ENCODE assay signal across 1 cellular context in the genomic region with DNA sequence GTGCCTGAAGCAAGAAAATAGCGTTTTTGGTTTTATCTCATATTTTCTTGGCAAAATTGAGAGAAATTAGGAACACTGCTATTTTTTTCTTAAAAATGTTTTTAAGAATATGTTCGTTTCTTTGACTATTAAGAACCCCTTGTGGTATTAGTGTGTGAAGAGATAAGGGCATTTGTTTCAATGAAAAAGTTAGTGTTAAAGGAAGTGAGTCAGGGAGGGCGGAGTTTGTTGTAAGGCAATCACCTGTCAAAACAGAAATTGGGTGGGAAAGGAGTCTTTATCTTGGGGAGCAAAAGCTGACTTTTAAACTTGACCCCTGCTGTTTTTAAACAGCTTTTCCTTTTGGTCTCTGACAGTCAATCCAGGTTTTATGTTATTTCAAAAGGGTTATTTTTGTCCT.
TF ChIP-seq lines count a peak whose summit lies in the region.

No MANE protein-coding gene starts in this region.

TF ChIP-seq in GM12878, 131 proteins besides CTCF, POLR2A, EP300 and RAD21:
- TF ChIP-seq, protein P1, sequence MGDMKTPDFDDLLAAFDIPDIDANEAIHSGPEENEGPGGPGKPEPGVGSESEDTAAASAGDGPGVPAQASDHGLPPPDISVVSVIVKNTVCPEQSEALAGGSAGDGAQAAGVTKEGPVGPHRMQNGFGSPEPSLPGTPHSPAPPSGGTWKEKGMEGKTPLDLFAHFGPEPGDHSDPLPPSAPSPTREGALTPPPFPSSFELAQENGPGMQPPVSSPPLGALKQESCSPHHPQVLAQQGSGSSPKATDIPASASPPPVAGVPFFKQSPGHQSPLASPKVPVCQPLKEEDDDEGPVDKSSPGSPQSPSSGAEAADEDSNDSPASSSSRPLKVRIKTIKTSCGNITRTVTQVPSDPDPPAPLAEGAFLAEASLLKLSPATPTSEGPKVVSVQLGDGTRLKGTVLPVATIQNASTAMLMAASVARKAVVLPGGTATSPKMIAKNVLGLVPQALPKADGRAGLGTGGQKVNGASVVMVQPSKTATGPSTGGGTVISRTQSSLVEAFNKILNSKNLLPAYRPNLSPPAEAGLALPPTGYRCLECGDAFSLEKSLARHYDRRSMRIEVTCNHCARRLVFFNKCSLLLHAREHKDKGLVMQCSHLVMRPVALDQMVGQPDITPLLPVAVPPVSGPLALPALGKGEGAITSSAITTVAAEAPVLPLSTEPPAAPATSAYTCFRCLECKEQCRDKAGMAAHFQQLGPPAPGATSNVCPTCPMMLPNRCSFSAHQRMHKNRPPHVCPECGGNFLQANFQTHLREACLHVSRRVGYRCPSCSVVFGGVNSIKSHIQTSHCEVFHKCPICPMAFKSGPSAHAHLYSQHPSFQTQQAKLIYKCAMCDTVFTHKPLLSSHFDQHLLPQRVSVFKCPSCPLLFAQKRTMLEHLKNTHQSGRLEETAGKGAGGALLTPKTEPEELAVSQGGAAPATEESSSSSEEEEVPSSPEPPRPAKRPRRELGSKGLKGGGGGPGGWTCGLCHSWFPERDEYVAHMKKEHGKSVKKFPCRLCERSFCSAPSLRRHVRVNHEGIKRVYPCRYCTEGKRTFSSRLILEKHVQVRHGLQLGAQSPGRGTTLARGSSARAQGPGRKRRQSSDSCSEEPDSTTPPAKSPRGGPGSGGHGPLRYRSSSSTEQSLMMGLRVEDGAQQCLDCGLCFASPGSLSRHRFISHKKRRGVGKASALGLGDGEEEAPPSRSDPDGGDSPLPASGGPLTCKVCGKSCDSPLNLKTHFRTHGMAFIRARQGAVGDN (IDR thresholded peaks at IDR 0.05) = no peak
- TF ChIP-seq PAX5 (IDR thresholded peaks at IDR 0.05; ENCODE audit: borderline replicate concordance, low read depth, low read length) = no peak
- no peak for TF ChIP-seq ZSCAN29 (IDR thresholded peaks at IDR 0.05)
- TF ChIP-seq, protein P2, sequence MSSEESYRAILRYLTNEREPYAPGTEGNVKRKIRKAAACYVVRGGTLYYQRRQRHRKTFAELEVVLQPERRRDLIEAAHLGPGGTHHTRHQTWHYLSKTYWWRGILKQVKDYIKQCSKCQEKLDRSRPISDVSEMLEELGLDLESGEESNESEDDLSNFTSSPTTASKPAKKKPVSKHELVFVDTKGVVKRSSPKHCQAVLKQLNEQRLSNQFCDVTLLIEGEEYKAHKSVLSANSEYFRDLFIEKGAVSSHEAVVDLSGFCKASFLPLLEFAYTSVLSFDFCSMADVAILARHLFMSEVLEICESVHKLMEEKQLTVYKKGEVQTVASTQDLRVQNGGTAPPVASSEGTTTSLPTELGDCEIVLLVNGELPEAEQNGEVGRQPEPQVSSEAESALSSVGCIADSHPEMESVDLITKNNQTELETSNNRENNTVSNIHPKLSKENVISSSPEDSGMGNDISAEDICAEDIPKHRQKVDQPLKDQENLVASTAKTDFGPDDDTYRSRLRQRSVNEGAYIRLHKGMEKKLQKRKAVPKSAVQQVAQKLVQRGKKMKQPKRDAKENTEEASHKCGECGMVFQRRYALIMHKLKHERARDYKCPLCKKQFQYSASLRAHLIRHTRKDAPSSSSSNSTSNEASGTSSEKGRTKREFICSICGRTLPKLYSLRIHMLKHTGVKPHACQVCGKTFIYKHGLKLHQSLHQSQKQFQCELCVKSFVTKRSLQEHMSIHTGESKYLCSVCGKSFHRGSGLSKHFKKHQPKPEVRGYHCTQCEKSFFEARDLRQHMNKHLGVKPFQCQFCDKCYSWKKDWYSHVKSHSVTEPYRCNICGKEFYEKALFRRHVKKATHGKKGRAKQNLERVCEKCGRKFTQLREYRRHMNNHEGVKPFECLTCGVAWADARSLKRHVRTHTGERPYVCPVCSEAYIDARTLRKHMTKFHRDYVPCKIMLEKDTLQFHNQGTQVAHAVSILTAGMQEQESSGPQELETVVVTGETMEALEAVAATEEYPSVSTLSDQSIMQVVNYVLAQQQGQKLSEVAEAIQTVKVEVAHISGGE (CRISPR knock-in tag; IDR thresholded peaks at IDR 0.05) = no peak
- no peak for TF ChIP-seq POU2F2 (IDR thresholded peaks at IDR 0.05; ENCODE audit: borderline replicate concordance, low read depth, low read length)
- no peak for TF ChIP-seq ZNF384 (IDR thresholded peaks at IDR 0.05; ENCODE audit: borderline replicate concordance, low read depth, low read length)
- TF ChIP-seq, protein P3, sequence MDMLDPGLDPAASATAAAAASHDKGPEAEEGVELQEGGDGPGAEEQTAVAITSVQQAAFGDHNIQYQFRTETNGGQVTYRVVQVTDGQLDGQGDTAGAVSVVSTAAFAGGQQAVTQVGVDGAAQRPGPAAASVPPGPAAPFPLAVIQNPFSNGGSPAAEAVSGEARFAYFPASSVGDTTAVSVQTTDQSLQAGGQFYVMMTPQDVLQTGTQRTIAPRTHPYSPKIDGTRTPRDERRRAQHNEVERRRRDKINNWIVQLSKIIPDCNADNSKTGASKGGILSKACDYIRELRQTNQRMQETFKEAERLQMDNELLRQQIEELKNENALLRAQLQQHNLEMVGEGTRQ (IDR thresholded peaks at IDR 0.05; ENCODE audit: borderline replicate concordance, low read depth, low read length) = no peak
- TF ChIP-seq SUZ12 (IDR thresholded peaks at IDR 0.05; ENCODE audit: unreplicated experiment) = no peak
